ENCODE assay signal across 1 cellular context in the genomic region with DNA sequence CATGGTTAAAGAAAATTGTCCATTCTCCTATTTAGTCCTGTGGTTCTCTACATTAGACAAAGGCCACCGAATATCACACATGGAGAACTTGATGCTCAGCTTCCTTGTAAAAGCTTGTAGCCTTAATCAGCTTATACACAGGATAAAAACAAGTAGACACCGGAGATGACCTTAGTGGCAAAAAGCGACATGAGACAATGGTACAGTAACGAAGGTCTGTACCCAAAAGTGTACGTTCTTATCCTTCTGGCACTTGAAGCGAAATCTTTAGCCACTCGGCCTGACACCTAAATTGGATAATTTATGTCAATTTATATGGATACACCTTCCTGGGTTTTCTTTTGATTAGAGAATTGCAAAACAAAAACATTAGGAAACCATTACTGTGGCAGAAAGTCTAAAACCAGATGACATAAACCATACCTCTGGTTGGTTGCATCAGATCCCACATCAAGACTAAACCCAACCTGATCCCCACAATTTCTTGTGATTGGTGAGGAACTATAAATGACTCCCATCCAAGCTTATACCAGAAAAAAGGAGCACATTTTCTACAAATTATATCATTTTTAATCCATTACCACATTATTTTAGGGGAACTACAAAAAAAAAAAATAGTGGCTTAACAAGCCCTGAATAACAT.
TF ChIP-seq lines count a peak whose summit lies in the region.

No MANE protein-coding gene starts in this region.

TF ChIP-seq in A549, 52 proteins besides CTCF, POLR2A, EP300 and RAD21:
- TF ChIP-seq, protein P1, sequence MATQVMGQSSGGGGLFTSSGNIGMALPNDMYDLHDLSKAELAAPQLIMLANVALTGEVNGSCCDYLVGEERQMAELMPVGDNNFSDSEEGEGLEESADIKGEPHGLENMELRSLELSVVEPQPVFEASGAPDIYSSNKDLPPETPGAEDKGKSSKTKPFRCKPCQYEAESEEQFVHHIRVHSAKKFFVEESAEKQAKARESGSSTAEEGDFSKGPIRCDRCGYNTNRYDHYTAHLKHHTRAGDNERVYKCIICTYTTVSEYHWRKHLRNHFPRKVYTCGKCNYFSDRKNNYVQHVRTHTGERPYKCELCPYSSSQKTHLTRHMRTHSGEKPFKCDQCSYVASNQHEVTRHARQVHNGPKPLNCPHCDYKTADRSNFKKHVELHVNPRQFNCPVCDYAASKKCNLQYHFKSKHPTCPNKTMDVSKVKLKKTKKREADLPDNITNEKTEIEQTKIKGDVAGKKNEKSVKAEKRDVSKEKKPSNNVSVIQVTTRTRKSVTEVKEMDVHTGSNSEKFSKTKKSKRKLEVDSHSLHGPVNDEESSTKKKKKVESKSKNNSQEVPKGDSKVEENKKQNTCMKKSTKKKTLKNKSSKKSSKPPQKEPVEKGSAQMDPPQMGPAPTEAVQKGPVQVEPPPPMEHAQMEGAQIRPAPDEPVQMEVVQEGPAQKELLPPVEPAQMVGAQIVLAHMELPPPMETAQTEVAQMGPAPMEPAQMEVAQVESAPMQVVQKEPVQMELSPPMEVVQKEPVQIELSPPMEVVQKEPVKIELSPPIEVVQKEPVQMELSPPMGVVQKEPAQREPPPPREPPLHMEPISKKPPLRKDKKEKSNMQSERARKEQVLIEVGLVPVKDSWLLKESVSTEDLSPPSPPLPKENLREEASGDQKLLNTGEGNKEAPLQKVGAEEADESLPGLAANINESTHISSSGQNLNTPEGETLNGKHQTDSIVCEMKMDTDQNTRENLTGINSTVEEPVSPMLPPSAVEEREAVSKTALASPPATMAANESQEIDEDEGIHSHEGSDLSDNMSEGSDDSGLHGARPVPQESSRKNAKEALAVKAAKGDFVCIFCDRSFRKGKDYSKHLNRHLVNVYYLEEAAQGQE (IDR thresholded peaks at IDR 0.05), result no peak
- TF ChIP-seq HOXB5 (CRISPR knock-in tag; IDR thresholded peaks at IDR 0.05), result no peak
- no peak for TF ChIP-seq ZNF302 (CRISPR knock-in tag; IDR thresholded peaks at IDR 0.05)
- no peak for TF ChIP-seq KDM5A (IDR thresholded peaks at IDR 0.05)
- TF ChIP-seq FOXS1 (CRISPR knock-in tag; IDR thresholded peaks at IDR 0.05), result no peak
- no peak for TF ChIP-seq KDM1A (IDR thresholded peaks at IDR 0.05; ENCODE audit: low read depth)
- no peak for TF ChIP-seq ZSCAN20 (CRISPR knock-in tag; IDR thresholded peaks at IDR 0.05)
- no peak for TF ChIP-seq GATA3 (IDR thresholded peaks at IDR 0.05; ENCODE audit: borderline replicate concordance)
- TF ChIP-seq CHD2 (IDR thresholded peaks at IDR 0.05; ENCODE audit: low read length, partially characterized antibody), result no peak
- no peak for TF ChIP-seq HOXA7 (CRISPR knock-in tag; IDR thresholded peaks at IDR 0.05)
- TF ChIP-seq CBX2 (IDR thresholded peaks at IDR 0.05; ENCODE audit: borderline replicate concordance, low read depth), result no peak
- TF ChIP-seq NR3C1 (IDR thresholded peaks at IDR 0.05), result no peak
